Comparison of ENCODE assay signal across 8 cellular contexts in genomic region chr14:77097006-77097688, GRCh38. TPM values are rescaled to one million over a fixed set of nuclear protein-coding genes. Genes with fewer than 3 reads are reported as not detected.
DNase-seq lines count a peak whose midpoint lies in the region; ATAC-seq and TF ChIP-seq lines count a peak whose summit lies in the region.

No MANE protein-coding gene starts in this region.

- peak overlapping the region; percentile 76 for H3K4me3 ChIP-seq in AG04449 (ENCODE audit: low read depth, low read length)
- H3K4me3 ChIP-seq in epithelial cell of proximal tubule (ENCODE audit: low read depth, low read length): peak overlapping the region; percentile 67
- peak overlapping the region; percentile 89 to 92 for H3K4me3 ChIP-seq in neutrophil (ENCODE audit: low read depth in 1 of 2, low read length in 1 of 2)

- peaks cover 42 to 47% of the 10 kb centered on the region in 2 experiments for H3K4me1 ChIP-seq in neutrophil (ENCODE audit: control insufficient read depth in 1 of 2, insufficient read depth in 1 of 2, low read depth in 1 of 2, low read length in 1 of 2)

- POLR2A ChIA-PET in AG04449 (lab: Yijun Ruan, JAX): interaction anchor here (1.0 kb wide), 1 partner anchor 69 kb away, joined by 3 read pairs; no protein-coding TSS in a partner anchor
- POLR2A ChIA-PET in RWPE1 (lab: Yijun Ruan, JAX; ENCODE audit: low non-redundant PET): interaction anchor here (0.6 kb wide), 1 partner anchor 60 kb away, joined by 3 read pairs; no protein-coding TSS in a partner anchor

- ATAC-seq in GM18870 (IDR thresholded peaks at IDR 0.05; ENCODE audit: unreplicated experiment) (peak; percentile 17), HG03175 (IDR thresholded peaks at IDR 0.05; ENCODE audit: unreplicated experiment) (no peak)

- no peaks in the 10 kb centered on the region for H3K9me3 ChIP-seq in neutrophil

- CTCF ChIA-PET in AG04449 (lab: Yijun Ruan, JAX): interaction anchor here (0.6 to 27.4 kb wide), 12 partner anchors 12 to 223 kb away, joined by 3 to 464 read pairs (median 9); no protein-coding TSS in a partner anchor
- CTCF ChIA-PET in RWPE1 (lab: Yijun Ruan, JAX): interaction anchor here (0.6 to 2.5 kb wide), 5 partner anchors 26 to 224 kb away, joined by 3 to 10 read pairs (median 4); no protein-coding TSS in a partner anchor

- no peak for TF ChIP-seq CTCF in AG04449 (IDR thresholded peaks at IDR 0.05; ENCODE audit: insufficient read depth, low read length, missing control alignments)
- TF ChIP-seq CTCF in RWPE1 (conservative IDR thresholded peaks at IDR 0.05; ENCODE audit: low read depth): no peak
- no peak for TF ChIP-seq CTCF in epithelial cell of proximal tubule (conservative IDR thresholded peaks at IDR 0.05; ENCODE audit: low read depth, low read length)
- no peak for TF ChIP-seq CTCF in neutrophil (IDR thresholded peaks at IDR 0.05)

- H3K27me3 ChIP-seq in neutrophil: no peaks in the 10 kb centered on the region

- H3K27ac ChIP-seq in RWPE1 (peak overlapping the region; percentile 93), neutrophil (peak overlapping the region; percentile 95)

- H3K36me3 ChIP-seq in neutrophil: no peaks in the 10 kb centered on the region

- DNase-seq in AG04449 (ENCODE audit: low read depth, low spot score) (no peak), RWPE1 (ENCODE audit: low spot score) (no peak), epithelial cell of proximal tubule (ENCODE audit: low read depth) (no peak), activated gamma-delta T cell (lab: John Stamatoyannopoulos, UW) (no peak)
- DNase-seq in stimulated activated CD8-positive, alpha-beta memory T cell treated with anti-CD3 and anti-CD28 coated beads, Interleukin-4, amount 100 ng/mL, for 48 hours: no peak

RNA-seq across cellular contexts. Expression of gene CIPC, which starts 0.9 kb away (rescaled TPM):
- 10.2 and 15.4 TPM in 2 replicates for total RNA-seq in epithelial cell of proximal tubule

RNA-seq across cellular contexts. Expression of gene ZDHHC22, which starts 44.4 kb away (rescaled TPM):
- total RNA-seq in epithelial cell of proximal tubule: 0.07 TPM in 1 of 2 replicates, not detected in the other
